Comparison of ENCODE assay signal across 21 cellular contexts in the genomic region with DNA sequence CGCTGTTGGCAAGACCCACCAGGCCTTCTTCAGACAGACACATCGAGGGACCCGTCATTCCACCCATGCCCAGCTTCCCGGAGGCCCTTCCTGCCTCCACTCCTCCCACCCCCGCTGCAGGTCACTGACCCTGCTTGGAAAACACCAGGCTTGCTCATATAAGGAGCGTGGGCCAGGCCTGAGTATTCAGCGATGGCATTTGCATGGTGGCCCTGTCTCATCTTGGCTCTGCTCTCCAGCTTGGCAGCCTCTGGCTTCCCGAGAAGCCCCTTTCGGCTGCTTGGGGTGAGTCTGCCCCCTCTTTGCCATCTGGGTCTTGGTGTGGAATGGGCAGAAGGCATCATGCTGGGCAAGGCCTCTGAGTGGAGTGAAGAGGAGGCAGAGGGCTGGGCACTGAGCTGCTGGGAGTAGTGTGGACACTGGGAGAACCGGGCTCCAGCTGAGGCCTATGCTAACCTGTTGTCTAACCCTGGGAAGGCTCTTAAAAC. TPM values are rescaled to one million over a fixed set of nuclear protein-coding genes. Genes with fewer than 3 reads are reported as not detected.
"Had no signal": no experiment of that assay in that cellular context is flagged by ENCODE, and none has a peak within 500 bp of the region (broad histone marks: within the 10 kb centered on the region; RNA-seq: fewer than 3 reads in every experiment).

A gene with protein sequence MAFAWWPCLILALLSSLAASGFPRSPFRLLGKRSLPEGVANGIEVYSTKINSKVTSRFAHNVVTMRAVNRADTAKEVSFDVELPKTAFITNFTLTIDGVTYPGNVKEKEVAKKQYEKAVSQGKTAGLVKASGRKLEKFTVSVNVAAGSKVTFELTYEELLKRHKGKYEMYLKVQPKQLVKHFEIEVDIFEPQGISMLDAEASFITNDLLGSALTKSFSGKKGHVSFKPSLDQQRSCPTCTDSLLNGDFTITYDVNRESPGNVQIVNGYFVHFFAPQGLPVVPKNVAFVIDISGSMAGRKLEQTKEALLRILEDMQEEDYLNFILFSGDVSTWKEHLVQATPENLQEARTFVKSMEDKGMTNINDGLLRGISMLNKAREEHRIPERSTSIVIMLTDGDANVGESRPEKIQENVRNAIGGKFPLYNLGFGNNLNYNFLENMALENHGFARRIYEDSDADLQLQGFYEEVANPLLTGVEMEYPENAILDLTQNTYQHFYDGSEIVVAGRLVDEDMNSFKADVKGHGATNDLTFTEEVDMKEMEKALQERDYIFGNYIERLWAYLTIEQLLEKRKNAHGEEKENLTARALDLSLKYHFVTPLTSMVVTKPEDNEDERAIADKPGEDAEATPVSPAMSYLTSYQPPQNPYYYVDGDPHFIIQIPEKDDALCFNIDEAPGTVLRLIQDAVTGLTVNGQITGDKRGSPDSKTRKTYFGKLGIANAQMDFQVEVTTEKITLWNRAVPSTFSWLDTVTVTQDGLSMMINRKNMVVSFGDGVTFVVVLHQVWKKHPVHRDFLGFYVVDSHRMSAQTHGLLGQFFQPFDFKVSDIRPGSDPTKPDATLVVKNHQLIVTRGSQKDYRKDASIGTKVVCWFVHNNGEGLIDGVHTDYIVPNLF (plus strand): TSS at position 185 of the 488 bp plus-strand sequence. CDS start 8 bp downstream, at position 193.

- FAIRE-seq: bronchial epithelial cell, keratinocyte had no signal

- H3K36me3 ChIP-seq: gastroesophageal sphincter, left ventricle myocardium inferior, transverse colon, vagina had no signal

- H3K9me3 Mint-ChIP-seq: activated CD4-positive, alpha-beta T cell treated with anti-CD3 and anti-CD28 coated beads, Interleukin-2, amount 10 ng/mL, durations not matched to agents 24 days and 14 days; memory B cell; natural killer cell treated with Interleukin-12 subunit alpha and Interleukin-12 subunit beta and Interleukin-15 and Interleukin-18, amount 100 ng/mL, for 72 hours had no signal

- H3K27me3 Mint-ChIP-seq: activated CD4-positive, alpha-beta T cell treated with anti-CD3 and anti-CD28 coated beads, Interleukin-2, amount 10 ng/mL, durations not matched to agents 24 days and 14 days; natural killer cell treated with Interleukin-12 subunit alpha and Interleukin-12 subunit beta and Interleukin-15 and Interleukin-18, amount 100 ng/mL, for 72 hours had no signal

- H3K27ac Mint-ChIP-seq: activated CD4-positive, alpha-beta T cell treated with anti-CD3 and anti-CD28 coated beads, Interleukin-2, amount 10 ng/mL, durations not matched to agents 24 days and 14 days; memory B cell; natural killer cell treated with Interleukin-12 subunit alpha and Interleukin-12 subunit beta and Interleukin-15 and Interleukin-18, amount 100 ng/mL, for 72 hours had no signal

- H3K27me3 ChIP-seq: dorsolateral prefrontal cortex, gastroesophageal sphincter, transverse colon, vagina had no signal

- H3K4me3 ChIP-seq: dorsolateral prefrontal cortex, gastroesophageal sphincter, left ventricle myocardium inferior, psoas muscle, transverse colon, vagina had no signal

- H3K4me1 ChIP-seq: gastroesophageal sphincter, left ventricle myocardium inferior, psoas muscle, transverse colon, vagina had no signal

- H3K27ac ChIP-seq: dorsolateral prefrontal cortex, gastroesophageal sphincter, left ventricle myocardium inferior, psoas muscle, transverse colon, vagina had no signal

- H3K4me1 Mint-ChIP-seq: memory B cell had no signal

- H3K4me3 Mint-ChIP-seq: activated CD4-positive, alpha-beta T cell treated with anti-CD3 and anti-CD28 coated beads, Interleukin-2, amount 10 ng/mL, durations not matched to agents 24 days and 14 days; memory B cell; natural killer cell treated with Interleukin-12 subunit alpha and Interleukin-12 subunit beta and Interleukin-15 and Interleukin-18, amount 100 ng/mL, for 72 hours had no signal

- H3K36me3 Mint-ChIP-seq: memory B cell; natural killer cell treated with Interleukin-12 subunit alpha and Interleukin-12 subunit beta and Interleukin-15 and Interleukin-18, amount 100 ng/mL, for 72 hours had no signal

- ATAC-seq: gastroesophageal sphincter; natural killer cell treated with Interleukin-12 subunit alpha and Interleukin-12 subunit beta and Interleukin-15 and Interleukin-18, amount 100 ng/mL, for 72 hours; psoas muscle had no signal

- H3K9me3 ChIP-seq: gastroesophageal sphincter, left ventricle myocardium inferior, psoas muscle, transverse colon, vagina had no signal

- DNase-seq: activated CD4-positive, alpha-beta T cell treated with anti-CD3 and anti-CD28 coated beads, Interleukin-2, amount 10 ng/mL, durations not matched to agents 24 days and 14 days; activated CD4-positive, CD25-positive, alpha-beta regulatory T cell; activated naive CD4-positive, alpha-beta T cell treated with Interleukin-2 at 50 U/mL for 16 hours; aorta; dorsolateral prefrontal cortex; erythroblast; left ventricle myocardium inferior; psoas muscle; stimulated activated CD4-positive, alpha-beta T cell treated with anti-CD3 and anti-CD28 coated beads, Interleukin-15, amount 100 ng/mL, for 24 hours; stimulated activated CD4-positive, alpha-beta T cell treated with anti-CD3 and anti-CD28 coated beads, Interleukin-4, amount 100 ng/mL, for 1 hour; stimulated activated naive CD4-positive, alpha-beta T cell; SW 1271; transverse colon had no signal

RNA-seq across cellular contexts. Expression of the gene that starts here (rescaled TPM):
- total RNA-seq: activated CD4-positive, alpha-beta T cell treated with anti-CD3 and anti-CD28 coated beads, Interleukin-2, amount 10 ng/mL, durations not matched to agents 24 days and 14 days; activated CD8-positive, alpha-beta memory T cell treated with anti-CD3 and anti-CD28 coated beads for 36 hours; bronchial epithelial cell; natural killer cell treated with Interleukin-12 subunit alpha and Interleukin-12 subunit beta and Interleukin-15 and Interleukin-18, amount 100 ng/mL, for 72 hours; T-helper 2 cell treated with Interferon-gamma antibody and Interleukin-4, amounts not matched to agents 100 ng/mL and 5 ng/mL, for 36 hours had no signal
